Comparison of ENCODE assay signal across 10 cellular contexts in the genomic region with DNA sequence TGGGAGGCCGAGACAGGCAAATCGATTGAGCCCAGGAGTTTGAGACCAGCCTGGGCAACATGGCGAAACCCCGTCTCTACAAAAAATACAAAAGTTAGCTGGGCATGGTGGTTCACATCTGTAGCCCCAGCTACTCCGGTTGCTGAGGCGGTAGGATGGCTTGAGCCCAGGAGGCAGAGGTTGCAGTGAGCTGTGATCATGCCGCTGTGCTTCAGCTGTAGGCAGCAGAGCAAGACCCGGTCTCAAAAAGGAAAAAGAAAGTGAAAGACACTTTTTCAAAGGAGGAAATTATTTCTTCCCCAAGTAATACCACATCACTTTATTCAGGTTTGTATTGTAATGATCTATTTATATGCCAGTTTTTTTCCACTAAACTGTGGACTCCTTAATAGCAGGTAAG. TPM values are rescaled to one million over a fixed set of nuclear protein-coding genes. Genes with fewer than 3 reads are reported as not detected.
A peak's percentile ranks its signal among the peaks of the same experiment; 100 is the strongest.
DNase-seq lines count a peak whose midpoint lies in the region; ATAC-seq, FAIRE-seq and TF ChIP-seq lines count a peak whose summit lies in the region.
"Had no signal": no experiment of that assay in that cellular context is flagged by ENCODE, and none has a peak within 500 bp of the region (broad histone marks: within the 10 kb centered on the region; RNA-seq: fewer than 3 reads in every experiment).

No MANE protein-coding gene starts in this region.

- H3K4me1 Mint-ChIP-seq in Calu3 (ENCODE audit: low read depth, unreplicated experiment) = no peaks in the 10 kb centered on the region

- CTCF ChIA-PET in Calu3 (lab: Charles Lee) = no interaction called here

- DNase-seq in GM19239 (ENCODE audit: insufficient read length, low spot score) (no peak), DMS 273 treated with DMSO at 0.1 percent for 48 hours (lab: John Stamatoyannopoulos, UW) (no peak), SHP77 treated with DMSO at 0.1 percent for 48 hours (lab: John Stamatoyannopoulos, UW) (no peak), mesenteric fat pad (ENCODE audit: low spot score) (no peak), Calu3 (no peak)
- DNase-seq in activated CD4-positive, alpha-beta T cell treated with anti-CD3 and anti-CD28 coated beads, Interleukin-2, amount 50 U/mL, for 1 hour = peak; percentile 22
- DNase-seq in stimulated activated CD4-positive, alpha-beta T cell treated with anti-CD3 and anti-CD28 coated beads, Interleukin-15, amount 100 ng/mL, for 48 hours (ENCODE audit: low read depth in 2 of 2) = peak; percentile 4 to 8

- FAIRE-seq in GM19239 (lab: Jason Lieb, UNC) = peak; percentile 99

- no peaks in the 10 kb centered on the region for H3K9me3 Mint-ChIP-seq in Calu3 (ENCODE audit: low read depth, unreplicated experiment)

- no peaks in the 10 kb centered on the region for H3K27me3 Mint-ChIP-seq in Calu3 (ENCODE audit: unreplicated experiment)

- no peak overlapping the region for H3K27ac Mint-ChIP-seq in Calu3 (ENCODE audit: unreplicated experiment)

- peak; percentile 90 for ATAC-seq in HG03103 (IDR thresholded peaks at IDR 0.05; ENCODE audit: low read depth, unreplicated experiment)

- BruUV-seq in Calu3 (replicated peaks; lab: Mats Ljungman, UMichigan) = no TSS peak

- no peak for TF ChIP-seq CTCF in Calu3 (IDR thresholded peaks at IDR 0.05; ENCODE audit: unreplicated experiment)

- intact Hi-C loops in Calu3 (cut with micrococcal nuclease; ENCODE audit: unreplicated experiment) = no loop called here

- H3K36me3 Mint-ChIP-seq in Calu3 (ENCODE audit: insufficient read depth, unreplicated experiment) = no peaks in the 10 kb centered on the region

- H3K4me3 Mint-ChIP-seq in Calu3 (ENCODE audit: low read depth, unreplicated experiment) = no peak overlapping the region

RNA-seq across cellular contexts. Expression of a gene that starts 35.7 kb away (rescaled TPM):
- total RNA-seq in mesenteric fat pad (4.9 TPM), Calu3 (2022) (8.3 and 9.6 TPM in 2 replicates)

RNA-seq across cellular contexts. Expression of a gene that starts 56.8 kb away (rescaled TPM):
- total RNA-seq in mesenteric fat pad (not detected), Calu3 (2022) (not detected in 2 replicates)
- total RNA-seq: fibroblast of villous mesenchyme, temporal lobe had no signal

Comparison
In these comparisons a context has a peak if more than half of its experiments do, and no peak if none do; other contexts are left out.
1. DNase-seq: peak in activated CD4-positive, alpha-beta T cell treated with anti-CD3 and anti-CD28 coated beads, Interleukin-2, amount 50 U/mL, for 1 hour (single experiment) and stimulated activated CD4-positive, alpha-beta T cell treated with anti-CD3 and anti-CD28 coated beads, Interleukin-15, amount 100 ng/mL, for 48 hours (2 of 2); none in GM19239 (single experiment), DMS 273 treated with DMSO at 0.1 percent for 48 hours (single experiment), SHP77 treated with DMSO at 0.1 percent for 48 hours (single experiment), mesenteric fat pad (single experiment) and Calu3 (single experiment).